Comparison of ENCODE assay signal across 8 cellular contexts in genomic region chr3:193971268-193971751, GRCh38.
DNase-seq lines count a peak whose midpoint lies in the region; ATAC-seq, FAIRE-seq and TF ChIP-seq lines count a peak whose summit lies in the region.

No MANE protein-coding gene starts in this region.

- intact Hi-C loops in lower lobe of right lung (cut with DNase I) = no loop called here
- intact Hi-C loops in sciatic nerve (cut with DNase I) = no loop called here

- ATAC-seq in GM21717 (IDR thresholded peaks at IDR 0.05; ENCODE audit: unreplicated experiment) = peak; percentile 56
- peak; percentile 66 to 77 for ATAC-seq in lower lobe of right lung
- no peak for ATAC-seq in activated CD8-positive, alpha-beta memory T cell treated with anti-CD3 and anti-CD28 coated beads, Interleukin-2, amount 10 ng/mL, durations not matched to agents 7 days and 5 days
- ATAC-seq in sciatic nerve = no peak

- DNase-seq in GM03348 (ENCODE audit: low spot score) (peak; percentile 49), RCC 7860 (ENCODE audit: low spot score) (peak; percentile 15), lower lobe of right lung (peak; percentile 58), NCI-H2227 (lab: John Stamatoyannopoulos, UW; ENCODE audit: unreplicated experiment) (no peak), H7 (no peak), sciatic nerve (ENCODE audit: low spot score) (no peak)
- DNase-seq in activated CD8-positive, alpha-beta memory T cell treated with anti-CD3 and anti-CD28 coated beads, Interleukin-2, amount 10 ng/mL, durations not matched to agents 7 days and 5 days = no peak

- FAIRE-seq in RCC 7860 (lab: Jason Lieb, UNC) = peak; percentile 20

- peaks cover 42% of the 10 kb centered on the region for H3K4me1 ChIP-seq in lower lobe of right lung

- H3K36me3 Mint-ChIP-seq in activated CD8-positive, alpha-beta memory T cell treated with anti-CD3 and anti-CD28 coated beads, Interleukin-2, amount 10 ng/mL, durations not matched to agents 7 days and 5 days = no peaks in the 10 kb centered on the region

- no peaks in the 10 kb centered on the region for H3K9me3 Mint-ChIP-seq in activated CD8-positive, alpha-beta memory T cell treated with anti-CD3 and anti-CD28 coated beads, Interleukin-2, amount 10 ng/mL, durations not matched to agents 7 days and 5 days (ENCODE audit: low read depth)

- CTCF ChIA-PET in activated CD8-positive, alpha-beta memory T cell treated with anti-CD3 and anti-CD28 coated beads, Interleukin-2, amount 10 ng/mL, durations not matched to agents 7 days and 5 days (lab: Charles Lee) = interaction anchor here (1.5 kb wide), 1 partner anchor 344 kb away, joined by 4 read pairs; no protein-coding TSS in a partner anchor

- peaks cover 16% of the 10 kb centered on the region for H3K4me1 Mint-ChIP-seq in activated CD8-positive, alpha-beta memory T cell treated with anti-CD3 and anti-CD28 coated beads, Interleukin-2, amount 10 ng/mL, durations not matched to agents 7 days and 5 days

- peaks cover 70% of the 10 kb centered on the region for H3K27me3 Mint-ChIP-seq in activated CD8-positive, alpha-beta memory T cell treated with anti-CD3 and anti-CD28 coated beads, Interleukin-2, amount 10 ng/mL, durations not matched to agents 7 days and 5 days

- no peak overlapping the region for H3K27ac ChIP-seq in lower lobe of right lung

- TF ChIP-seq CTCF in lower lobe of right lung (IDR thresholded peaks at IDR 0.05) = no peak

- H3K4me3 ChIP-seq in lower lobe of right lung (peak overlapping the region; percentile 10), H7 (ENCODE audit: insufficient read depth, low read depth, low read length) (no peak overlapping the region)

- no peaks in the 10 kb centered on the region for H3K36me3 ChIP-seq in lower lobe of right lung
- H3K36me3 ChIP-seq in H7 (replicated peaks; ENCODE audit: control insufficient read depth, insufficient read depth, low read length) = no peaks in the 10 kb centered on the region

- no peak overlapping the region for H3K27ac Mint-ChIP-seq in activated CD8-positive, alpha-beta memory T cell treated with anti-CD3 and anti-CD28 coated beads, Interleukin-2, amount 10 ng/mL, durations not matched to agents 7 days and 5 days

- no peaks in the 10 kb centered on the region for H3K9me3 ChIP-seq in lower lobe of right lung

- no peak overlapping the region for H3K4me3 Mint-ChIP-seq in activated CD8-positive, alpha-beta memory T cell treated with anti-CD3 and anti-CD28 coated beads, Interleukin-2, amount 10 ng/mL, durations not matched to agents 7 days and 5 days

- no peaks in the 10 kb centered on the region for H3K27me3 ChIP-seq in lower lobe of right lung (ENCODE audit: low read depth)
- H3K27me3 ChIP-seq in H7 (ENCODE audit: control insufficient read depth, insufficient read depth, low read length) = no peaks in the 10 kb centered on the region; the same call in 1 of the 2 replicates

Comparison
In these comparisons a context has a peak if more than half of its experiments do, and no peak if none do; other contexts are left out.
1. DNase-seq: peak in GM03348 (single experiment), RCC 7860 (single experiment) and lower lobe of right lung (single experiment); none in NCI-H2227 (single experiment), activated CD8-positive, alpha-beta memory T cell treated with anti-CD3 and anti-CD28 coated beads, Interleukin-2, amount 10 ng/mL, durations not matched to agents 7 days and 5 days (single experiment), H7 (single experiment) and sciatic nerve (single experiment).
2. ATAC-seq: peak in GM21717 (single experiment) and lower lobe of right lung (2 of 2); none in activated CD8-positive, alpha-beta memory T cell treated with anti-CD3 and anti-CD28 coated beads, Interleukin-2, amount 10 ng/mL, durations not matched to agents 7 days and 5 days (single experiment) and sciatic nerve (single experiment).